8 cellular contexts compared by ENCODE assay signal in genomic region chr4:153467154-153467896, GRCh38. TPM values are rescaled to one million over a fixed set of nuclear protein-coding genes. Genes with fewer than 3 reads are reported as not detected.
DNase-seq lines count a peak whose midpoint lies in the region; ATAC-seq and TF ChIP-seq lines count a peak whose summit lies in the region.

No MANE protein-coding gene starts in this region.

- DNase-seq in CD8-positive, alpha-beta T cell: peak in 3 of 7 experiments; percentile 43 to 64 (median 45)
- DNase-seq in NCI-H524 treated with DMSO at 0.1 percent for 48 hours (lab: John Stamatoyannopoulos, UW) (peak; percentile 74), head of caudate nucleus (peak in 26 of 42 donors; percentile 14 to 57 (median 34)), psoas muscle (peak; percentile 45 to 75), MV-4-11 (lab: John Stamatoyannopoulos, UW) (no peak)
- peak; percentile 31 for DNase-seq in activated T-helper 2 cell treated with anti-CD3 and anti-CD28 coated beads, Interferon-gamma antibody, Interleukin-2, Interleukin-4, amounts not matched to agents 10 μg/mL and 5 μg/mL and 100 μg/mL, durations not matched to agents 14 hours and 24 hours and 36 hours (ENCODE audit: low spot score)

- peak overlapping the region; percentile 94 for H3K4me3 ChIP-seq in CD8-positive, alpha-beta T cell (ENCODE audit: low read depth, low read length)
- H3K4me3 ChIP-seq in psoas muscle: peak overlapping the region; percentile 96

- no peaks in the 10 kb centered on the region for H3K9me3 Mint-ChIP-seq in CD8-positive, alpha-beta T cell
- no peaks in the 10 kb centered on the region for H3K9me3 Mint-ChIP-seq in activated T-helper 2 cell treated with anti-CD3 and anti-CD28 coated beads, Interferon-gamma antibody, Interleukin-2, Interleukin-4, amounts not matched to agents 10 μg/mL and 5 μg/mL and 100 μg/mL, durations not matched to agents 14 hours and 24 hours and 36 hours

- no peaks in the 10 kb centered on the region for H3K9me3 ChIP-seq in CD8-positive, alpha-beta T cell (ENCODE audit: low read length)
- no peaks in the 10 kb centered on the region for H3K9me3 ChIP-seq in psoas muscle

- H3K36me3 Mint-ChIP-seq in CD8-positive, alpha-beta T cell: peaks cover 37% of the 10 kb centered on the region
- H3K36me3 Mint-ChIP-seq in activated T-helper 2 cell treated with anti-CD3 and anti-CD28 coated beads, Interferon-gamma antibody, Interleukin-2, Interleukin-4, amounts not matched to agents 10 μg/mL and 5 μg/mL and 100 μg/mL, durations not matched to agents 14 hours and 24 hours and 36 hours (ENCODE audit: low read depth): peaks cover 32% of the 10 kb centered on the region

- peak overlapping the region; percentile 96 for H3K27ac Mint-ChIP-seq in CD8-positive, alpha-beta T cell
- peak overlapping the region; percentile 77 for H3K27ac Mint-ChIP-seq in activated T-helper 2 cell treated with anti-CD3 and anti-CD28 coated beads, Interferon-gamma antibody, Interleukin-2, Interleukin-4, amounts not matched to agents 10 μg/mL and 5 μg/mL and 100 μg/mL, durations not matched to agents 14 hours and 24 hours and 36 hours

- H3K4me1 Mint-ChIP-seq in CD8-positive, alpha-beta T cell (ENCODE audit: low read depth): peaks cover 54% of the 10 kb centered on the region
- H3K4me1 Mint-ChIP-seq in activated T-helper 2 cell treated with anti-CD3 and anti-CD28 coated beads, Interferon-gamma antibody, Interleukin-2, Interleukin-4, amounts not matched to agents 10 μg/mL and 5 μg/mL and 100 μg/mL, durations not matched to agents 14 hours and 24 hours and 36 hours (ENCODE audit: low read depth): peaks cover 63% of the 10 kb centered on the region

- H3K36me3 ChIP-seq in CD8-positive, alpha-beta T cell (ENCODE audit: insufficient read depth, low read length): no peaks in the 10 kb centered on the region
- no peaks in the 10 kb centered on the region for H3K36me3 ChIP-seq in psoas muscle (ENCODE audit: insufficient read depth in 1 of 2, low read depth in 1 of 2)

- peak; percentile 3 for ATAC-seq in CD8-positive, alpha-beta T cell
- ATAC-seq in GM19025 (IDR thresholded peaks at IDR 0.05; ENCODE audit: low read depth, unreplicated experiment) (peak; percentile 50), HG03103 (IDR thresholded peaks at IDR 0.05; ENCODE audit: low read depth, unreplicated experiment) (peak; percentile 49), psoas muscle (peak; percentile 39 to 57 (median 42))

- peak overlapping the region; percentile 76 for H3K27ac ChIP-seq in CD8-positive, alpha-beta T cell (ENCODE audit: low read depth, low read length)
- H3K27ac ChIP-seq in psoas muscle: peak overlapping the region; percentile 98

- H3K4me1 ChIP-seq in CD8-positive, alpha-beta T cell (ENCODE audit: insufficient read depth, low read length): peaks cover 50% of the 10 kb centered on the region
- H3K4me1 ChIP-seq in psoas muscle: peaks cover 66% of the 10 kb centered on the region

- CTCF ChIA-PET in CD8-positive, alpha-beta T cell (lab: Charles Lee): interaction anchor here (0.8 to 3.9 kb wide), 21 partner anchors 11 to 125 kb away, joined by 3 to 36 read pairs (median 4); partner anchors contain the start of gene MND1

- no peaks in the 10 kb centered on the region for H3K27me3 ChIP-seq in CD8-positive, alpha-beta T cell (ENCODE audit: insufficient read depth, low read length)
- H3K27me3 ChIP-seq in psoas muscle (ENCODE audit: insufficient read depth in 3 of 3, low read length in 2 of 3): no peaks in the 10 kb centered on the region

- intact Hi-C loops in CD8-positive, alpha-beta T cell (cut with DNase I, micrococcal nuclease): loop anchor here (1.0 to 10.0 kb wide), 4 partner anchors 34 to 353 kb away; no protein-coding TSS in a partner anchor
- intact Hi-C loops in activated T-helper 2 cell treated with anti-CD3 and anti-CD28 coated beads, Interferon-gamma antibody, Interleukin-2, Interleukin-4, amounts not matched to agents 10 μg/mL and 5 μg/mL and 100 μg/mL, durations not matched to agents 14 hours and 24 hours and 36 hours (cut with micrococcal nuclease): loop anchor here (2.0 kb wide), 2 partner anchors 61 to 123 kb away; partner anchors contain the start of gene MND1
- intact Hi-C loops in head of caudate nucleus (cut with DNase I) (loop anchor here (5.0 kb wide), 1 partner anchor 90 kb away; no protein-coding TSS in a partner anchor), psoas muscle (cut with DNase I) (loop anchor here (2.0 to 5.0 kb wide), 4 partner anchors 70 to 120 kb away; no protein-coding TSS in a partner anchor)

- TF ChIP-seq CTCF in CD8-positive, alpha-beta T cell (IDR thresholded peaks at IDR 0.05): no peak
- TF ChIP-seq CTCF in psoas muscle (IDR thresholded peaks at IDR 0.05): no peak

- no peaks in the 10 kb centered on the region for H3K27me3 Mint-ChIP-seq in CD8-positive, alpha-beta T cell (ENCODE audit: low read depth)
- H3K27me3 Mint-ChIP-seq in activated T-helper 2 cell treated with anti-CD3 and anti-CD28 coated beads, Interferon-gamma antibody, Interleukin-2, Interleukin-4, amounts not matched to agents 10 μg/mL and 5 μg/mL and 100 μg/mL, durations not matched to agents 14 hours and 24 hours and 36 hours (ENCODE audit: low read depth): no peaks in the 10 kb centered on the region

- POLR2A ChIA-PET in CD8-positive, alpha-beta T cell (lab: Charles Lee): interaction anchor here (0.9 to 4.7 kb wide), 14 partner anchors 9 to 106 kb away, joined by 3 to 50 read pairs (median 5); no protein-coding TSS in a partner anchor

- 1% methylated on average over 25 to 28 of the region's 28 CpGs for WGBS in psoas muscle, 3 donors

- peak overlapping the region; percentile 95 for H3K4me3 Mint-ChIP-seq in CD8-positive, alpha-beta T cell
- H3K4me3 Mint-ChIP-seq in activated T-helper 2 cell treated with anti-CD3 and anti-CD28 coated beads, Interferon-gamma antibody, Interleukin-2, Interleukin-4, amounts not matched to agents 10 μg/mL and 5 μg/mL and 100 μg/mL, durations not matched to agents 14 hours and 24 hours and 36 hours (ENCODE audit: low read depth): peak overlapping the region; percentile 78

RNA-seq across cellular contexts. Expression of gene TMEM131L, which starts 1.2 kb away (rescaled TPM):
- 10 to 100 TPM; 80.8 to 83.1 TPM for total RNA-seq in CD8-positive, alpha-beta T cell
- total RNA-seq in activated T-helper 2 cell treated with anti-CD3 and anti-CD28 coated beads, Interferon-gamma antibody, Interleukin-2, Interleukin-4, amounts not matched to agents 10 μg/mL and 5 μg/mL and 100 μg/mL, durations not matched to agents 14 hours and 24 hours and 36 hours: 28.1 and 29.7 TPM in 2 replicates
- total RNA-seq in psoas muscle: 10 to 100 TPM in 2 of 4 donors, 1 to 10 TPM in 2; 6.9 to 21.2 (median 11.5) TPM
- polyA plus RNA-seq in psoas muscle: 1 to 10 TPM; 2.1 to 6.7 (median 3.3) TPM
